ENCODE assay signal across 1 cellular context in genomic region chr9:132269704-132270516, GRCh38.
A peak's percentile ranks its signal among the peaks of the same experiment; 100 is the strongest.
TF ChIP-seq lines count a peak whose summit lies in the region.

No MANE protein-coding gene starts in this region.

TF ChIP-seq in IMR-90, 13 proteins besides CTCF, POLR2A, EP300 and RAD21:
- TF ChIP-seq NFE2L2 (IDR thresholded peaks at IDR 0.05; ENCODE audit: low read depth, low read length) = peak; percentile 52; the same call in 1 of the 2 replicates
